ENCODE assay signal across 22 cellular contexts in the genomic region with DNA sequence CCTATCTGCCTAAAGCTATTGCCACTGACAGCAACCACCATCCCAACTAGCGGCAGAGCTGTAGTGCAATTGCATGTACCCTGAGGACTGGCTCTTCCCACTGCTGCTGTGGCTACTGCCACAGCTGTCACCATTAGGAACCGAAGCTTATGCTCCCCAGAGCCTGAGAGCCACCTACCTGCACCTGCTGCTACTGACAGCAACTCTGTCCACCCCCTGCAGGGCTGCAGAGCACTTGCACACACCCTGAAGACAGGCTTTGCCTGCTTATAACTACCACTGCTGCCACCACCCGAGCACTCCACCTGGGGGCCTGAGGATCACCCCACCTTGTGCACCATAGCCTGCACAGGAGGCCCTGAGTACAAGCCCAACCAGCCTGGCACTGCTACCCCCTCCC.
A peak's percentile ranks its signal among the peaks of the same experiment; 100 is the strongest.
DNase-seq lines count a peak whose midpoint lies in the region; ATAC-seq and TF ChIP-seq lines count a peak whose summit lies in the region.
"Had no signal": no experiment of that assay in that cellular context is flagged by ENCODE, and none has a peak within 500 bp of the region (broad histone marks: within the 10 kb centered on the region; RNA-seq: fewer than 3 reads in every experiment).

No MANE protein-coding gene starts in this region.

- no peaks in the 10 kb centered on the region for H3K9me3 ChIP-seq in H9 (ENCODE audit: control insufficient read depth, low read depth, low read length)
- no peaks in the 10 kb centered on the region for H3K9me3 ChIP-seq in CD4-positive, alpha-beta T cell (ENCODE audit: control insufficient read depth, low read length)

- WGBS in H9 (ENCODE audit: extremely low coverage, insufficient read length, low lambda C conversion rate) = no CpG with 5 or more reads among the region's 3 CpGs

- H4K91ac ChIP-seq in H9 (ENCODE audit: insufficient read length, low read depth, low read length) = no peak overlapping the region

- H3K23ac ChIP-seq in H9 (ENCODE audit: insufficient read length, low read depth, low read length) = no peak overlapping the region

- POLR2A ChIA-PET in CD4-positive, alpha-beta T cell (lab: Charles Lee) = no interaction called here

- no peaks in the 10 kb centered on the region for H3K79me2 ChIP-seq in H9 (ENCODE audit: insufficient read depth, low read length)
- H3K79me2 ChIP-seq: parathyroid adenoma had no signal

- H2AFZ ChIP-seq in H9 (ENCODE audit: low read length) = no peak overlapping the region
- H2AFZ ChIP-seq: parathyroid adenoma had no signal

- no peak overlapping the region for H2BK5ac ChIP-seq in H9 (ENCODE audit: insufficient read length, low read length)

- no peak overlapping the region for H3K14ac ChIP-seq in H9 (ENCODE audit: insufficient read depth, low read length)

- no peak overlapping the region for H2BK12ac ChIP-seq in H9 (ENCODE audit: insufficient read length, low read depth, low read length)

- H3K4me1 ChIP-seq in H9 (ENCODE audit: insufficient read depth, low read length) = no peaks in the 10 kb centered on the region
- H3K4me1 ChIP-seq: lower lobe of right lung, parathyroid adenoma had no signal

- H2BK20ac ChIP-seq in H9 (ENCODE audit: low read depth, low read length, poor library complexity, severe bottlenecking) = no peak overlapping the region

- peak overlapping the region in 1 of 3 experiments; percentile 26; a peak in 1 of 7 replicates for H3K27ac Mint-ChIP-seq in H9
- H3K27ac Mint-ChIP-seq in CD4-positive, alpha-beta T cell = no peak overlapping the region
- H3K27ac Mint-ChIP-seq: activated T-helper 17 cell treated with anti-CD3 and anti-CD28 coated beads, Interleukin-2, amount 50 U/mL, for 72 hours; natural killer cell had no signal

- no peak overlapping the region for H3K27ac ChIP-seq in H9 (ENCODE audit: insufficient read length, low read depth, low read length)
- H3K27ac ChIP-seq in CD4-positive, alpha-beta T cell (ENCODE audit: low read depth, low read length) = no peak overlapping the region
- H3K27ac ChIP-seq: epithelial cell of prostate, lower lobe of right lung, parathyroid adenoma had no signal

- H3T11ph ChIP-seq in H9 (ENCODE audit: low read length) = no peak overlapping the region

- no peak overlapping the region for H3K4me3 Mint-ChIP-seq in H9
- H3K4me3 Mint-ChIP-seq in CD4-positive, alpha-beta T cell = no peak overlapping the region
- H3K4me3 Mint-ChIP-seq: activated T-helper 17 cell treated with anti-CD3 and anti-CD28 coated beads, Interleukin-2, amount 50 U/mL, for 72 hours; natural killer cell had no signal

- H3K79me1 ChIP-seq in H9 (ENCODE audit: insufficient read depth, low read depth, low read length, poor library complexity, severe bottlenecking) = no peaks in the 10 kb centered on the region

- H3K4ac ChIP-seq in H9 (ENCODE audit: low read depth, low read length) = no peak overlapping the region

- peaks cover 13 to 14% of the 10 kb centered on the region in 2 experiments for H3K9me3 Mint-ChIP-seq in H9
- peaks cover 3% of the 10 kb centered on the region for H3K9me3 Mint-ChIP-seq in CD4-positive, alpha-beta T cell

- H2AK5ac ChIP-seq in H9 (ENCODE audit: insufficient read length, low read length) = no peak overlapping the region

- H4K20me1 ChIP-seq in H9 (ENCODE audit: control insufficient read depth, insufficient read depth, insufficient read length) = no peaks in the 10 kb centered on the region

- H2BK15ac ChIP-seq in H9 (ENCODE audit: low read depth, low read length) = no peak overlapping the region

- no peak overlapping the region for H3K18ac ChIP-seq in H9 (ENCODE audit: insufficient read length, low read depth, low read length)

- TF ChIP-seq CTCF in H9 (conservative IDR thresholded peaks at IDR 0.05) = 0 out of 3 replicates have a peak, but pooled peaks have one; percentile 13
- no peak for TF ChIP-seq CTCF in CD4-positive, alpha-beta T cell (IDR thresholded peaks at IDR 0.05)

- H3K27me3 ChIP-seq in H9 (ENCODE audit: insufficient read depth, low read length) = no peaks in the 10 kb centered on the region
- no peaks in the 10 kb centered on the region for H3K27me3 ChIP-seq in CD4-positive, alpha-beta T cell (ENCODE audit: control insufficient read depth, insufficient read depth, low read length)

- no peak overlapping the region for H3K4me2 ChIP-seq in H9 (ENCODE audit: insufficient read depth, insufficient read length, low read length)

- ATAC-seq in left lobe of liver (peak; percentile 48), GM19395 (IDR thresholded peaks at IDR 0.05; ENCODE audit: unreplicated experiment) (no peak)
- no peak for ATAC-seq in CD4-positive, alpha-beta T cell (ENCODE audit: poor library complexity)
- ATAC-seq: activated T-helper 17 cell treated with anti-CD3 and anti-CD28 coated beads, Interleukin-2, amount 50 U/mL, for 72 hours; GM12878; lower lobe of right lung; natural killer cell; SK-N-SH treated with all-trans-retinoic acid at 6 μM for 48 hours had no signal

- intact Hi-C loops in CD4-positive, alpha-beta T cell (cut with DNase I, micrococcal nuclease) = no loop called here

- DNase-seq in COLO668 (lab: John Stamatoyannopoulos, UW; ENCODE audit: unreplicated experiment) = peak; percentile 18
- no peak for DNase-seq in H9
- DNase-seq in NCI-H524 treated with DMSO at 0.1 percent for 48 hours (lab: John Stamatoyannopoulos, UW) = peak; percentile 55
- DNase-seq in left lobe of liver (ENCODE audit: low spot score) = no peak
- no peak for DNase-seq in CD4-positive, alpha-beta T cell
- no peak for DNase-seq in CD1c-positive myeloid dendritic cell (ENCODE audit: extremely low spot score)
- DNase-seq in EL = no peak
- DNase-seq: activated CD4-positive, CD25-positive, alpha-beta regulatory T cell treated with anti-CD3 and anti-CD28 coated beads, Interleukin-2, amount 50 U/mL, for 72 hours; dermis blood vessel endothelial cell; Kasumi-1; lower lobe of right lung; natural killer cell; NCI-H1105 treated with DMSO at 0.1 percent for 48 hours; NCI-H446; stimulated activated CD4-positive, alpha-beta T cell treated with anti-CD3 and anti-CD28 coated beads, Interleukin-4, amount 100 ng/mL, for 1 hour; T-helper 9 cell had no signal

- H3K36me3 Mint-ChIP-seq in H9 (ENCODE audit: insufficient read depth in 1 of 3, low read depth in 3 of 3) = peaks cover 0 to 17% (median 1%) of the 10 kb centered on the region in 3 experiments; a peak in 2 of 7 replicates
- H3K36me3 Mint-ChIP-seq in CD4-positive, alpha-beta T cell (ENCODE audit: low read depth) = peaks cover 33% of the 10 kb centered on the region

- no peak overlapping the region for H4K5ac ChIP-seq in H9 (ENCODE audit: insufficient read length, low read depth, low read length)

- no peak overlapping the region for H3K56ac ChIP-seq in H9 (ENCODE audit: insufficient read length, low read depth, low read length)

- no peak overlapping the region for H4K8ac ChIP-seq in H9 (replicated peaks; ENCODE audit: insufficient read length, low read depth, low read length)

- CTCF ChIA-PET in CD4-positive, alpha-beta T cell (lab: Charles Lee) = no interaction called here

- H3K27me3 Mint-ChIP-seq in H9 (ENCODE audit: low read depth) = no peaks in the 10 kb centered on the region
- H3K27me3 Mint-ChIP-seq in CD4-positive, alpha-beta T cell = no peaks in the 10 kb centered on the region
- H3K27me3 Mint-ChIP-seq: activated T-helper 17 cell treated with anti-CD3 and anti-CD28 coated beads, Interleukin-2, amount 50 U/mL, for 72 hours had no signal

- H3K9ac ChIP-seq in H9 (ENCODE audit: extremely low read depth, insufficient read length, low read length) = no peak overlapping the region
- H3K9ac ChIP-seq: parathyroid adenoma had no signal

- peaks cover 6 to 10% of the 10 kb centered on the region in 2 experiments for H3K4me1 Mint-ChIP-seq in H9
- no peaks in the 10 kb centered on the region for H3K4me1 Mint-ChIP-seq in CD4-positive, alpha-beta T cell (ENCODE audit: low read depth)
- H3K4me1 Mint-ChIP-seq: natural killer cell had no signal

- no peak overlapping the region for H2BK120ac ChIP-seq in H9 (ENCODE audit: low read depth, low read length, poor library complexity, severe bottlenecking)

- H3K23me2 ChIP-seq in H9 (ENCODE audit: insufficient read length, low read depth, low read length, poor library complexity, severe bottlenecking) = no peaks in the 10 kb centered on the region

Comparison
In these comparisons a context has a peak if more than half of its experiments do, and no peak if none do; other contexts are left out.
1. DNase-seq: peak in COLO668 (single experiment) and NCI-H524 treated with DMSO at 0.1 percent for 48 hours (single experiment); none in H9 (single experiment), left lobe of liver (single experiment), CD4-positive, alpha-beta T cell (0 of 10), CD1c-positive myeloid dendritic cell (single experiment) and EL (single experiment).